In the genomic region with DNA sequence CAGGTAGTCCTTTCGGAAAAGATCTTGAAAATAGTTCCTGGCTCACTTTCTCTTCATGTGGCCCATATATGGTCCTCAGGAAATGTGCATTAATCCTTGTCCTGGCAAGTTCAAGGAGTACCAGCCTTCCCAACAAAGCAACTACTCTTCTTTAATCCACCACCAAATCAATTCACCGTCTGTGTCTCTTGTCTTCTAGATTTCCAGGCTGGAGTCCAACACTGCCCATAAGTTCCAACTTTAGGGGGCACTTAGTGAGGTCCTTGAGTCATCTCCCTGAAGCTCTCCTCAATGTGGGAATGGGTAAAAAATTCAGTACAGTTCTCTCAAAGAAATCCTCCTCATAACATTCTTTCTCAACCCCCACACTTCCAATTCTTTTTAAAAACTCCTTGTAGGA, we compare ENCODE assay signal across 26 cellular contexts. TPM values are rescaled to one million over a fixed set of nuclear protein-coding genes. Genes with fewer than 3 reads are reported as not detected.
DNase-seq lines count a peak whose midpoint lies in the region; ATAC-seq, FAIRE-seq and TF ChIP-seq lines count a peak whose summit lies in the region.
"Had no signal": no experiment of that assay in that cellular context is flagged by ENCODE, and none has a peak within 500 bp of the region (broad histone marks: within the 10 kb centered on the region; RNA-seq: fewer than 3 reads in every experiment).

No MANE protein-coding gene starts in this region.

- FAIRE-seq in GM12891 (lab: Jason Lieb, UNC), result no peak
- FAIRE-seq: A549, GM12878, GM18507, H54 had no signal

- no peak for TF ChIP-seq POLR2A in GM12891 (IDR thresholded peaks at IDR 0.05; ENCODE audit: low read depth, low read length)

- no peaks in the 10 kb centered on the region for H4K20me1 ChIP-seq in smooth muscle cell (ENCODE audit: low read depth)
- H4K20me1 ChIP-seq: BLaER1 treated with 17β-estradiol and CSF1 and Interleukin-3, amounts not matched to agents 10 nM and 100 nM had no signal

- H2AFZ ChIP-seq in smooth muscle cell (ENCODE audit: low read depth), result no peak overlapping the region
- H2AFZ ChIP-seq: GM23338 had no signal

- no peaks in the 10 kb centered on the region for H3K27me3 Mint-ChIP-seq in chondrocyte (ENCODE audit: low read depth)
- peaks cover 4 to 5% of the 10 kb centered on the region in 2 donors for H3K27me3 Mint-ChIP-seq in CD4-positive, alpha-beta memory T cell

- no peak for TF ChIP-seq CTCF in chondrocyte (IDR thresholded peaks at IDR 0.05)
- no peak for TF ChIP-seq CTCF in lung (IDR thresholded peaks at IDR 0.05; ENCODE audit: control extremely low read depth, extremely low read depth)
- no peak for TF ChIP-seq CTCF in smooth muscle cell (IDR thresholded peaks at IDR 0.05; ENCODE audit: borderline replicate concordance, insufficient read depth, poor library complexity, severe bottlenecking)

- H3K9ac ChIP-seq in smooth muscle cell (ENCODE audit: low read depth), result no peak overlapping the region
- H3K9ac ChIP-seq: BLaER1 treated with 17β-estradiol and CSF1 and Interleukin-3, amounts not matched to agents 10 nM and 100 nM had no signal

- H3K79me2 ChIP-seq in smooth muscle cell (ENCODE audit: low read depth), result no peaks in the 10 kb centered on the region

- CTCF ChIA-PET in CD4-positive, alpha-beta memory T cell (lab: Charles Lee; ENCODE audit: partially characterized antibody), result no interaction called here

- H3K9me3 Mint-ChIP-seq in chondrocyte (ENCODE audit: low read depth), result peaks cover 15% of the 10 kb centered on the region
- H3K9me3 Mint-ChIP-seq in CD4-positive, alpha-beta memory T cell, result peaks cover 0 to 15% (median 6%) of the 10 kb centered on the region in 8 donors
- H3K9me3 Mint-ChIP-seq: GM23338, HFFc6 had no signal

- WGBS in lung, 2 donors, result 81 to 85% methylated on average over 2 of the region's 2 CpGs
- WGBS in smooth muscle cell (ENCODE audit: low lambda C conversion rate), result 60% methylated on average over 2 of the region's 2 CpGs

- POLR2A ChIA-PET in CD4-positive, alpha-beta memory T cell (lab: Charles Lee; ENCODE audit: partially characterized antibody), result no interaction called here

- no peak for ATAC-seq in lung (ENCODE audit: insufficient read depth, low FRiP score)
- ATAC-seq: A549, GM12878, GM23338 had no signal

- H3K4me3 Mint-ChIP-seq in chondrocyte (ENCODE audit: unreplicated experiment), result no peak overlapping the region
- no peak overlapping the region for H3K4me3 Mint-ChIP-seq in CD4-positive, alpha-beta memory T cell
- H3K4me3 Mint-ChIP-seq: CD14-positive monocyte; CD4-positive, alpha-beta T cell; GM23338; HFFc6 had no signal

- H3K36me3 ChIP-seq in lung (ENCODE audit: control insufficient read depth in 2 of 2, insufficient read depth in 2 of 2, low read length in 2 of 2), result no peaks in the 10 kb centered on the region
- H3K36me3 ChIP-seq in smooth muscle cell (ENCODE audit: low read depth), result no peaks in the 10 kb centered on the region
- no peaks in the 10 kb centered on the region for H3K36me3 ChIP-seq in CD4-positive, alpha-beta memory T cell (ENCODE audit: insufficient read depth, low read length)
- H3K36me3 ChIP-seq: BE2C; BLaER1 treated with 17β-estradiol and CSF1 and Interleukin-3, amounts not matched to agents 10 nM and 100 nM; HAP-1 had no signal

- intact Hi-C loops in CD4-positive, alpha-beta memory T cell (cut with micrococcal nuclease), result no loop called here

- no peaks in the 10 kb centered on the region for H3K36me3 Mint-ChIP-seq in chondrocyte (ENCODE audit: low read depth)
- H3K36me3 Mint-ChIP-seq in CD4-positive, alpha-beta memory T cell, result no peaks in the 10 kb centered on the region
- H3K36me3 Mint-ChIP-seq: CD14-positive monocyte had no signal

- no peaks in the 10 kb centered on the region for H3F3A ChIP-seq in smooth muscle cell (ENCODE audit: low read depth)

- H3K4me1 Mint-ChIP-seq in chondrocyte (ENCODE audit: low read depth), result peaks cover 13% of the 10 kb centered on the region
- H3K4me1 Mint-ChIP-seq in CD4-positive, alpha-beta memory T cell, result no peaks in the 10 kb centered on the region
- H3K4me1 Mint-ChIP-seq: CD14-positive monocyte, GM23338 had no signal

- H3K27ac Mint-ChIP-seq in chondrocyte (ENCODE audit: unreplicated experiment), result peak overlapping the region; percentile 57
- H3K27ac Mint-ChIP-seq in CD4-positive, alpha-beta memory T cell, result no peak overlapping the region
- H3K27ac Mint-ChIP-seq: CD14-positive monocyte; CD4-positive, alpha-beta T cell; GM23338; HFFc6 had no signal

- DNase-seq in EH (ENCODE audit: low read depth) (peak; percentile 61), chondrocyte (ENCODE audit: low spot score) (no peak), lung (ENCODE audit: low spot score) (peak; percentile 4), smooth muscle cell (lab: John Stamatoyannopoulos, UW; ENCODE audit: unreplicated experiment) (no peak), NCI-H446 (lab: John Stamatoyannopoulos, UW) (no peak), GM12891 (ENCODE audit: insufficient read length, low spot score) (no peak)
- no peak for DNase-seq in CD4-positive, alpha-beta memory T cell
- DNase-seq: 8988T; ACHN; AML-193; BE2C; Caco-2; CD4-positive, alpha-beta T cell; DMS153; DND-41; EL; GDM1; HFFc6 had no signal

- H3K4me3 ChIP-seq in lung, result no peak overlapping the region
- H3K4me3 ChIP-seq in smooth muscle cell, result no peak overlapping the region
- no peak overlapping the region for H3K4me3 ChIP-seq in CD4-positive, alpha-beta memory T cell (ENCODE audit: low read length in 2 of 2)
- H3K4me3 ChIP-seq: A549; BLaER1 treated with 17β-estradiol and CSF1 and Interleukin-3, amounts not matched to agents 10 nM and 100 nM; GM12878; GM23338; HAP-1 had no signal

- H3K27ac ChIP-seq in lung (ENCODE audit: low read depth in 1 of 2, low read length in 1 of 2), result no peak overlapping the region
- peak overlapping the region; percentile 25 for H3K27ac ChIP-seq in smooth muscle cell (ENCODE audit: low read depth)
- no peak overlapping the region for H3K27ac ChIP-seq in CD4-positive, alpha-beta memory T cell (ENCODE audit: low read depth, low read length)
- H3K27ac ChIP-seq: A549; BLaER1 treated with 17β-estradiol and CSF1 and Interleukin-3, amounts not matched to agents 10 nM and 100 nM had no signal

- H3K27me3 ChIP-seq in lung (ENCODE audit: control insufficient read depth, insufficient read depth) (no peaks in the 10 kb centered on the region), smooth muscle cell (ENCODE audit: low read depth) (no peaks in the 10 kb centered on the region)
- H3K27me3 ChIP-seq in CD4-positive, alpha-beta memory T cell (ENCODE audit: insufficient read depth, low read length), result no peaks in the 10 kb centered on the region

- H3K9me3 ChIP-seq in lung (ENCODE audit: control insufficient read depth in 2 of 2, insufficient read depth in 1 of 2, low read length in 1 of 2) (no peaks in the 10 kb centered on the region), smooth muscle cell (replicated peaks; ENCODE audit: low read depth) (no peaks in the 10 kb centered on the region)
- no peaks in the 10 kb centered on the region for H3K9me3 ChIP-seq in CD4-positive, alpha-beta memory T cell (ENCODE audit: control insufficient read depth in 1 of 2, low read length in 2 of 2)
- H3K9me3 ChIP-seq: A549, BE2C, Caco-2, HAP-1 had no signal

- peak overlapping the region; percentile 34 for H3K4me2 ChIP-seq in smooth muscle cell
- H3K4me2 ChIP-seq: A549; BLaER1 treated with 17β-estradiol and CSF1 and Interleukin-3, amounts not matched to agents 10 nM and 100 nM; GM23338 had no signal

- no peaks in the 10 kb centered on the region for H3K4me1 ChIP-seq in lung (ENCODE audit: control insufficient read depth in 2 of 2, insufficient read depth in 2 of 2, low read length in 2 of 2)
- H3K4me1 ChIP-seq in smooth muscle cell (ENCODE audit: low read depth), result no peaks in the 10 kb centered on the region
- no peaks in the 10 kb centered on the region for H3K4me1 ChIP-seq in CD4-positive, alpha-beta memory T cell (ENCODE audit: insufficient read depth, low read length)
- H3K4me1 ChIP-seq: A549; BE2C; BLaER1 treated with 17β-estradiol and CSF1 and Interleukin-3, amounts not matched to agents 10 nM and 100 nM; Caco-2; HAP-1 had no signal

TF ChIP-seq in GM12891, 5 proteins besides CTCF, POLR2A, EP300 and RAD21:
- no peak for TF ChIP-seq TAF1 (IDR thresholded peaks at IDR 0.05; ENCODE audit: low read depth, low read length)

RNA-seq across cellular contexts. Expression of gene DAAM2, which starts 6.9 kb away (rescaled TPM):
- 137 to 142 TPM (median 142 TPM) in 3 replicates for total RNA-seq in chondrocyte
- total RNA-seq in lung, result 10 to 100 TPM; 30.3 to 43.0 TPM
- polyA plus RNA-seq in lung, result 10 to 100 TPM; 13.6 to 26.8 TPM
- total RNA-seq in smooth muscle cell, result 26.5 and 29.8 TPM in 2 replicates
- 23.4 and 29.8 TPM in 2 replicates for polyA plus RNA-seq in smooth muscle cell
- polyA plus RNA-seq in GM12891 (2012; ENCODE audit: low read depth, missing spikeins), result not detected
- not detected for total RNA-seq in CD4-positive, alpha-beta memory T cell
- polyA plus RNA-seq in CD4-positive, alpha-beta memory T cell, result not detected
- total RNA-seq: Caco-2; CD4-positive, alpha-beta T cell had no signal
- polyA plus RNA-seq: A549, CD14-positive monocyte had no signal

Comparison
In these comparisons a context has a peak if more than half of its experiments do, and no peak if none do; other contexts are left out.
1. DNase-seq: peak in EH (single experiment) and lung (single experiment); none in chondrocyte (single experiment), smooth muscle cell (single experiment), NCI-H446 (0 of 2), GM12891 (single experiment) and CD4-positive, alpha-beta memory T cell (0 of 5).
2. RNA of gene DAAM2, which starts 6.9 kb away (total RNA-seq): 137 to 142 TPM in chondrocyte, 30.3 to 43.0 TPM in lung and 26.5 to 29.8 TPM in smooth muscle cell; not detected in CD4-positive, alpha-beta memory T cell; every median in the first group is over 10 times any median in the second.